ENCODE assay signal across 8 cellular contexts in the genomic region with DNA sequence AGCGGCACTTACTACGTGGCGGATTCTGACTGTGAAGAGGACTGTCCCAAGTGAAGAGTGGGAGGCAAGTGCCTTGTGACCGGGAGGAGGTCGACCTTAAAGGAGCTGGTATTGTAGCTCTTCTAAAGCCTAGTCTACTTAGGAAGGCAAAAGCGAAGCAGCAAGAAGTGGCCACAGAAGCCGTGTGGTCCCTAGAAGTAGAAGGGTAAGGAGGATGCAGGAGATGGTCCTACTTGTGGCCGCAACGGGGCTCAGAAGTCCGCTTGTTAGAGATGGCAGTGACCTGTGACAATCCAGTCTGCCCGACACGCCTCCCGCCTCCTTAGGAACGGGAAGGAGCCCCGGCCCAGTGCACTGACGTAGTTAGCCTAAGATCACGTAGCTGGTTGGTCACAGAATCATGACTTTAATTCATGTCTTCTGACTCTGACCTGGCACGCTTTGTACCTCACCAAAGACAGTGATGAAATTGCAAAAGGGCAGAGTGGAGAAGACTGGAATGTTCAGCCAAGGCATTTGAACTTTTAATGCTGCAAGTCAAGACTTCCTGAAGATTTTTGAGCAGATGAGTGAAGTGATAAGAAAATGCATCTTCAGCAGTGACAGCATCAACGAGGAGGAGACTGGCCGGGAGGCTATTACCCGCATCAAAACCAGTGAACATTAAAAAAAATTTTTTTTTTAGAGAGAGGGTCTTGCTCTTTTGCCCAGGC. TPM values are rescaled to one million over a fixed set of nuclear protein-coding genes. Genes with fewer than 3 reads are reported as not detected.
A peak's percentile ranks its signal among the peaks of the same experiment; 100 is the strongest.
DNase-seq lines count a peak whose midpoint lies in the region; ATAC-seq and TF ChIP-seq lines count a peak whose summit lies in the region.

No MANE protein-coding gene starts in this region.

- H3K27ac ChIP-seq in cingulate gyrus (ENCODE audit: low read depth, low read length): peak overlapping the region; percentile 96
- H3K27ac ChIP-seq in left lung: peak overlapping the region; percentile 99

- H3K4me1 ChIP-seq in left lung: peaks cover 7 to 43% of the 10 kb centered on the region in 2 donors

- H3K36me3 ChIP-seq in left lung: no peaks in the 10 kb centered on the region

- H3K4me3 ChIP-seq in left lung: peak overlapping the region; percentile 31 to 93

- TF ChIP-seq CTCF in left lung (IDR thresholded peaks at IDR 0.05): no peak

- H3K9me3 ChIP-seq in left lung: no peaks in the 10 kb centered on the region

- intact Hi-C loops in left lung (cut with DNase I): no loop called here

- H3K27me3 ChIP-seq in left lung: no peaks in the 10 kb centered on the region

- ATAC-seq in HG02852 (IDR thresholded peaks at IDR 0.05; ENCODE audit: unreplicated experiment) (peak; percentile 34), left lung (peak; percentile 81)
- ATAC-seq in activated CD4-positive, CD25-positive, alpha-beta regulatory T cell treated with anti-CD3 and anti-CD28 coated beads, Interleukin-2, amount 50 U/mL, for 24 hours: peak; percentile 41 to 43

- DNase-seq in NCI-H748 (lab: John Stamatoyannopoulos, UW; ENCODE audit: unreplicated experiment): peak; percentile 76
- DNase-seq in NCI-H748 treated with DMSO at 0.1 percent for 48 hours (lab: John Stamatoyannopoulos, UW): no peak
- DNase-seq in NCI-H2171 (lab: John Stamatoyannopoulos, UW): peak; percentile 34
- peak; percentile 93 to 95 for DNase-seq in left lung
- peak; percentile 71 to 80 for DNase-seq in stimulated activated CD4-positive, alpha-beta T cell treated with anti-CD3 and anti-CD28 coated beads, Interleukin-4, amount 100 ng/mL, for 48 hours (ENCODE audit: low read depth in 2 of 2)

RNA-seq across cellular contexts. Expression of a gene that starts 0.7 kb away (rescaled TPM):
- total RNA-seq in left lung: 10 to 100 TPM; 27.1 to 29.0 TPM
